In genomic region chr11:125950696-125951645, GRCh38 we compare ENCODE assay signal across 16 cellular contexts. TPM values are rescaled to one million over a fixed set of nuclear protein-coding genes. Genes with fewer than 3 reads are reported as not detected.
DNase-seq lines count a peak whose midpoint lies in the region; ATAC-seq and TF ChIP-seq lines count a peak whose summit lies in the region.
"Had no signal": no experiment of that assay in that cellular context is flagged by ENCODE, and none has a peak within 500 bp of the region (broad histone marks: within the 10 kb centered on the region; RNA-seq: fewer than 3 reads in every experiment).

No MANE protein-coding gene starts in this region.

- H3K9me3 ChIP-seq in heart right ventricle (no peaks in the 10 kb centered on the region), ovary (no peaks in the 10 kb centered on the region)

- no peaks in the 10 kb centered on the region for H3K27me3 Mint-ChIP-seq in WTC11 (ENCODE audit: low read depth)

- no peak overlapping the region for H3K4me3 Mint-ChIP-seq in WTC11
- H3K4me3 Mint-ChIP-seq: activated CD8-positive, alpha-beta T cell treated with anti-CD3 and anti-CD28 coated beads, Interleukin-2, amount 10 ng/mL, durations not matched to agents 7 days and 5 days; stimulated activated effector memory CD8-positive, alpha-beta T cell treated with anti-CD3 and anti-CD28 coated beads, Interleukin-12 subunit alpha, Interleukin-12 subunit beta, amount 100 ng/mL, for 72 hours had no signal

- TF ChIP-seq POLR2A in ovary (IDR thresholded peaks at IDR 0.05), result no peak

- H3K27ac Mint-ChIP-seq in WTC11, result peak overlapping the region; percentile 82
- H3K27ac Mint-ChIP-seq: activated CD8-positive, alpha-beta T cell treated with anti-CD3 and anti-CD28 coated beads, Interleukin-2, amount 10 ng/mL, durations not matched to agents 7 days and 5 days; stimulated activated effector memory CD8-positive, alpha-beta T cell treated with anti-CD3 and anti-CD28 coated beads, Interleukin-12 subunit alpha, Interleukin-12 subunit beta, amount 100 ng/mL, for 72 hours had no signal

- H3K4me1 ChIP-seq in heart right ventricle (peaks cover 9 to 31% (median 22%) of the 10 kb centered on the region in 9 donors), ovary (ENCODE audit: insufficient read depth) (peaks cover 17% of the 10 kb centered on the region)

- DNase-seq in AG10803 (ENCODE audit: low read depth) (peak; percentile 28), WTC11 (ENCODE audit: low spot score) (no peak), heart right ventricle (peak; percentile 73 to 82), ovary (peak; percentile 83 to 87 (median 86)), NCI-H2196 (lab: John Stamatoyannopoulos, UW; ENCODE audit: unreplicated experiment) (no peak), D341Med (ENCODE audit: low spot score) (no peak), SIG-M5 treated with dmso at 0.1 percent for 504 hours (lab: John Stamatoyannopoulos, UW; ENCODE audit: unreplicated experiment) (no peak)
- DNase-seq: activated CD8-positive, alpha-beta T cell treated with anti-CD3 and anti-CD28 coated beads, Interleukin-2, amount 10 ng/mL, durations not matched to agents 7 days and 5 days; dorsolateral prefrontal cortex; NCI-H1105; NCI-H82 had no signal

- H3K27ac ChIP-seq in heart right ventricle, result peak overlapping the region in 8 of 10 donors; percentile 30 to 79 (median 62)
- H3K27ac ChIP-seq in ovary, result peak overlapping the region in 1 of 2 donors; percentile 61

- CTCF ChIA-PET in WTC11 (lab: Charles Lee), result interaction anchor here (1.2 to 1.8 kb wide), 2 partner anchors 9 to 111 kb away, joined by 5 to 9 read pairs; no protein-coding TSS in a partner anchor

- ATAC-seq in WTC11, result no peak
- ATAC-seq in heart right ventricle, result peak; percentile 86 to 92 (median 88)
- ATAC-seq in GM18502 (IDR thresholded peaks at IDR 0.05; ENCODE audit: poor library complexity, unreplicated experiment), result no peak
- ATAC-seq: activated CD8-positive, alpha-beta T cell treated with anti-CD3 and anti-CD28 coated beads, Interleukin-2, amount 10 ng/mL, durations not matched to agents 7 days and 5 days; activated naive CD4-positive, alpha-beta T cell treated with anti-CD3 and anti-CD28 coated beads, Interleukin-2, amount 50 U/mL, for 72 hours had no signal

- 0 out of 2 replicates have a peak, but pooled peaks cover 4% of the 10 kb centered on the region for H3K4me1 Mint-ChIP-seq in WTC11
- H3K4me1 Mint-ChIP-seq: stimulated activated effector memory CD8-positive, alpha-beta T cell treated with anti-CD3 and anti-CD28 coated beads, Interleukin-12 subunit alpha, Interleukin-12 subunit beta, amount 100 ng/mL, for 72 hours had no signal

- H3K4me3 ChIP-seq in AG10803 (ENCODE audit: low read length) (no peak overlapping the region), heart right ventricle (no peak overlapping the region), ovary (no peak overlapping the region)
- H3K4me3 ChIP-seq: dorsolateral prefrontal cortex had no signal

- POLR2A ChIA-PET in WTC11 (lab: Charles Lee), result no interaction called here

- TF ChIP-seq EP300 in ovary (IDR thresholded peaks at IDR 0.05), result no peak

- no peaks in the 10 kb centered on the region for H3K36me3 ChIP-seq in heart right ventricle
- H3K36me3 ChIP-seq in ovary, result no peaks in the 10 kb centered on the region

- no peaks in the 10 kb centered on the region for H3K36me3 Mint-ChIP-seq in WTC11
- H3K36me3 Mint-ChIP-seq: activated naive CD4-positive, alpha-beta T cell treated with anti-CD3 and anti-CD28 coated beads, Interleukin-2, amount 50 U/mL, for 72 hours; stimulated activated effector memory CD8-positive, alpha-beta T cell treated with anti-CD3 and anti-CD28 coated beads, Interleukin-12 subunit alpha, Interleukin-12 subunit beta, amount 100 ng/mL, for 72 hours had no signal

- no peak for TF ChIP-seq CTCF in AG10803 (conservative IDR thresholded peaks at IDR 0.05; ENCODE audit: low read length)
- TF ChIP-seq CTCF in WTC11 (IDR thresholded peaks at IDR 0.05), result no peak
- TF ChIP-seq CTCF in heart right ventricle (IDR thresholded peaks at IDR 0.05), result no peak
- no peak for TF ChIP-seq CTCF in ovary (IDR thresholded peaks at IDR 0.05)

- H3K27me3 ChIP-seq in heart right ventricle, result peaks cover 0 to 6% (median 0%) of the 10 kb centered on the region in 7 donors
- no peaks in the 10 kb centered on the region for H3K27me3 ChIP-seq in ovary

- H3K9me3 Mint-ChIP-seq in WTC11, result no peaks in the 10 kb centered on the region
- H3K9me3 Mint-ChIP-seq: activated naive CD4-positive, alpha-beta T cell treated with anti-CD3 and anti-CD28 coated beads, Interleukin-2, amount 50 U/mL, for 72 hours; stimulated activated effector memory CD8-positive, alpha-beta T cell treated with anti-CD3 and anti-CD28 coated beads, Interleukin-12 subunit alpha, Interleukin-12 subunit beta, amount 100 ng/mL, for 72 hours had no signal

- intact Hi-C loops in heart right ventricle (cut with DNase I) (loop anchor here in 1 of 10 donors (10.0 kb wide), 1 partner anchor 74 kb away; no protein-coding TSS in a partner anchor), ovary (cut with DNase I) (no loop called here)

- 59 to 60% methylated on average over 15 of the region's 15 CpGs for WGBS in heart right ventricle, 2 donors
- WGBS in ovary, 3 donors, result 33 to 38% (median 37%) methylated on average over 15 of the region's 15 CpGs

TF ChIP-seq in WTC11, 78 proteins besides CTCF, POLR2A, EP300 and RAD21:
- TF ChIP-seq MLX (CRISPR knock-in tag; IDR thresholded peaks at IDR 0.05) (no peak), GRHL2 (CRISPR knock-in tag; IDR thresholded peaks at IDR 0.05; ENCODE audit: insufficient replicate concordance, severe bottlenecking) (no peak), ATF3 (CRISPR knock-in tag; conservative IDR thresholded peaks at IDR 0.05) (no peak), TP53 (CRISPR knock-in tag; IDR thresholded peaks at IDR 0.05) (no peak), TEAD1 (CRISPR knock-in tag; IDR thresholded peaks at IDR 0.05) (no peak), SMAD4 (CRISPR knock-in tag; IDR thresholded peaks at IDR 0.05) (no peak), PREB (CRISPR knock-in tag; IDR thresholded peaks at IDR 0.05; ENCODE audit: borderline replicate concordance) (no peak), ZNF425 (CRISPR knock-in tag; conservative IDR thresholded peaks at IDR 0.05) (no peak), EMX1 (CRISPR knock-in tag; IDR thresholded peaks at IDR 0.05) (no peak)

RNA-seq across cellular contexts. Expression of gene VSIG10L2, which starts 5.1 kb away (rescaled TPM):
- total RNA-seq in WTC11 (2021), result not detected in 3 replicates
- total RNA-seq in heart right ventricle, result under 1 TPM in 1 of 10 donors, not detected in 9; 0.38 TPM
- polyA plus RNA-seq in heart right ventricle, result under 1 TPM; 0.15 to 0.35 TPM
- 1 to 10 TPM in 3 of 7 donors, under 1 TPM in 4; 0.08 to 3.3 (median 0.97) TPM for total RNA-seq in ovary
- under 1 TPM; 0.25 to 0.40 TPM for polyA plus RNA-seq in ovary
- total RNA-seq: activated CD8-positive, alpha-beta T cell treated with anti-CD3 and anti-CD28 coated beads, Interleukin-2, amount 10 ng/mL, durations not matched to agents 7 days and 5 days; activated naive CD4-positive, alpha-beta T cell treated with anti-CD3 and anti-CD28 coated beads, Interleukin-2, amount 50 U/mL, for 72 hours; T-helper 1 cell treated with Interleukin-12 subunit alpha and Interleukin-12 subunit beta and Interleukin-4 antibody, amounts not matched to agents 30 ng/mL and 1 ng/mL, for 36 hours had no signal

RNA-seq across cellular contexts. Expression of gene DDX25, which starts 46.7 kb away (rescaled TPM):
- total RNA-seq in WTC11 (2021), result 17.5 to 20.5 TPM (median 20.4 TPM) in 3 replicates
- total RNA-seq in heart right ventricle, result not detected
- polyA plus RNA-seq in heart right ventricle, result under 1 TPM in 1 of 2 donors, not detected in 1; 0.01 TPM
- under 1 TPM in 6 of 7 donors, not detected in 1; 0.23 to 0.92 (median 0.56) TPM for total RNA-seq in ovary
- under 1 TPM; 0.51 to 0.88 TPM for polyA plus RNA-seq in ovary
- total RNA-seq: activated CD8-positive, alpha-beta T cell treated with anti-CD3 and anti-CD28 coated beads, Interleukin-2, amount 10 ng/mL, durations not matched to agents 7 days and 5 days; HT-29; T-helper 1 cell treated with Interleukin-12 subunit alpha and Interleukin-12 subunit beta and Interleukin-4 antibody, amounts not matched to agents 30 ng/mL and 1 ng/mL, for 36 hours had no signal

RNA-seq across cellular contexts. Expression of gene PUS3, which starts 48.0 kb away (rescaled TPM):
- total RNA-seq in WTC11 (2021) (16.3 to 18.8 TPM (median 18.6 TPM) in 3 replicates), heart right ventricle (10 to 100 TPM in 1 of 10 donors, 1 to 10 TPM in 9; 4.9 to 12.4 (median 7.7) TPM), ovary (10 to 100 TPM in 2 of 7 donors, 1 to 10 TPM in 5; 3.8 to 13.1 (median 8.9) TPM)
- polyA plus RNA-seq in heart right ventricle (1 to 10 TPM; 7.2 to 8.0 TPM), ovary (10 to 100 TPM in 1 of 2 donors, 1 to 10 TPM in 1; 6.4 to 16.7 TPM)

Comparison
In these comparisons a context has a peak if more than half of its experiments do, and no peak if none do; other contexts are left out.
1. DNase-seq: peak in AG10803 (single experiment), heart right ventricle (2 of 2) and ovary (5 of 5); none in WTC11 (single experiment), NCI-H2196 (single experiment), D341Med (single experiment) and SIG-M5 treated with dmso at 0.1 percent for 504 hours (single experiment).
2. ATAC-seq: peak in heart right ventricle (8 of 8); none in WTC11 (single experiment) and GM18502 (single experiment).